ENCODE assay signal across 18 cellular contexts in the genomic region with DNA sequence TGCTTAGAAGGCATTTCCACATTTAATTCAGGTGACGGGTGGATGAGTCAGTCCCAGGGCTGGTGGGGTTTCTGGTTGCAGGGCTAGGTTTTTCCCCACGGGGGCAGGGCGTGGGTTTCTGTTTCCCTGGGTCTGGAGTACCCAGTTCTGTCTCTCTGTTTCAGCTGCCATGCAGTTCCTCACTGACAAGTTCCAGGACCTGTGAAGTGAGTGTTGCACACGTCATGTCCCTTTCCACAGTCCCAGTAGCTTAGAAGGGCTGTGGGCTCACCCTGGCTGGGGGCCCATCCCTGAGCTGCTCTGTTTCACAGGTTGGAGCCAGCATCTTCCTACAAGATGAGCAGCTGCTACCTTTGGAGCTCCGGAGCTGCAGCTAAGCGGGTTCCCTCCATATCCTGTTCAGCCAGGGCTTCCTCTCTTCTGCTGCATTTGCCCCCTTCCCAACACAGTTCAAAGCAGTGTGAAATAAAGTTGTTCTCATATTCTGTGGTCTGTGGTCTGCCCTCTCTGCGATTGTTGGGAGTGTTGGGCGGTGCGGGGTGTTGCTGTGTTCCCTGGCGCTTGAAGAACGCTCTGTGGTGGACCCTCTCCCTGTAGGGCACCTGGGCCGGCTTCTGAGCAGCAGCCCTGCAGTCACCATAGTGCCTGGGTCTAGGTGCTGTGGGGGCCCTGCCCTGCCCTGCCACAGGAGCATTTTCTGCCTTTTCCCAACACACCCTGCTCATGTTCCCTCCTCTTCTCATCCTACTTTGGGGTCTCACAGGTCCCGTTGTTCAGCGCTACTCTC. TPM values are rescaled to one million over a fixed set of nuclear protein-coding genes. Genes with fewer than 3 reads are reported as not detected.
A peak's percentile ranks its signal among the peaks of the same experiment; 100 is the strongest.
DNase-seq lines count a peak whose midpoint lies in the region; ATAC-seq and TF ChIP-seq lines count a peak whose summit lies in the region.
"Had no signal": no experiment of that assay in that cellular context is flagged by ENCODE, and none has a peak within 500 bp of the region (broad histone marks: within the 10 kb centered on the region; RNA-seq: fewer than 3 reads in every experiment).

No MANE protein-coding gene starts in this region.

- H3K27ac ChIP-seq in spleen (no peak overlapping the region), testis (no peak overlapping the region)
- H3K27ac ChIP-seq: cardiac muscle cell, parathyroid adenoma, SJCRH30 had no signal

- peak; percentile 94 for ATAC-seq in activated T-helper 17 cell treated with anti-CD3 and anti-CD28 coated beads, Interleukin-2, amount 50 U/mL, for 72 hours (replicated peaks)
- no peak for ATAC-seq in GM21447 (IDR thresholded peaks at IDR 0.05; ENCODE audit: unreplicated experiment)

- H3K4me3 ChIP-seq in spleen (no peak overlapping the region), testis (no peak overlapping the region)
- H3K4me3 ChIP-seq: cardiac muscle cell, SJCRH30 had no signal

- TF ChIP-seq POLR2A in spleen (IDR thresholded peaks at IDR 0.05) (no peak), testis (IDR thresholded peaks at IDR 0.05) (no peak)

- peaks cover 14% of the 10 kb centered on the region for H3K4me1 Mint-ChIP-seq in activated T-helper 17 cell treated with anti-CD3 and anti-CD28 coated beads, Interleukin-2, amount 50 U/mL, for 72 hours

- 31 to 60% (median 32%) methylated on average over 5 to 14 of the region's 14 CpGs for WGBS in spleen, 5 donors
- WGBS in testis, 2 donors = 80 to 96% methylated on average over 5 to 11 of the region's 14 CpGs

- H3K4me1 ChIP-seq in spleen (no peaks in the 10 kb centered on the region), testis (no peaks in the 10 kb centered on the region)
- H3K4me1 ChIP-seq: parathyroid adenoma, SJCRH30 had no signal

- TF ChIP-seq CTCF in spleen (IDR thresholded peaks at IDR 0.05 in 8 of 11, conservative IDR thresholded peaks at IDR 0.05 in 3 of 11) (no peak), testis (IDR thresholded peaks at IDR 0.05) (no peak)

- H3K27ac Mint-ChIP-seq in activated T-helper 17 cell treated with anti-CD3 and anti-CD28 coated beads, Interleukin-2, amount 50 U/mL, for 72 hours = peak overlapping the region; percentile 58

- H3K4me3 Mint-ChIP-seq in activated T-helper 17 cell treated with anti-CD3 and anti-CD28 coated beads, Interleukin-2, amount 50 U/mL, for 72 hours = peak overlapping the region; percentile 45

- H3K36me3 Mint-ChIP-seq in activated T-helper 17 cell treated with anti-CD3 and anti-CD28 coated beads, Interleukin-2, amount 50 U/mL, for 72 hours (ENCODE audit: low read depth) = no peaks in the 10 kb centered on the region

- intact Hi-C loops in spleen (cut with DNase I; ENCODE audit: low total_unique reads) (no loop called here), testis (cut with DNase I; ENCODE audit: low total_unique reads) (no loop called here)

- H3K9me3 ChIP-seq in spleen (no peaks in the 10 kb centered on the region), testis (no peaks in the 10 kb centered on the region)
- H3K9me3 ChIP-seq: SJCRH30 had no signal

- H3K27me3 Mint-ChIP-seq in activated T-helper 17 cell treated with anti-CD3 and anti-CD28 coated beads, Interleukin-2, amount 50 U/mL, for 72 hours = no peaks in the 10 kb centered on the region

- H3K36me3 ChIP-seq in spleen = no peaks in the 10 kb centered on the region
- no peaks in the 10 kb centered on the region for H3K36me3 ChIP-seq in testis (ENCODE audit: low read depth, missing control alignments)
- H3K36me3 ChIP-seq: cardiac muscle cell, SJCRH30 had no signal

- H3K27me3 ChIP-seq in spleen (replicated peaks in 1 of 7) (peaks cover 0 to 5% (median 0%) of the 10 kb centered on the region in 7 donors), testis (no peaks in the 10 kb centered on the region)
- H3K27me3 ChIP-seq: cardiac muscle cell, SJCRH30 had no signal

- DNase-seq in activated effector memory CD4-positive, alpha-beta T cell treated with anti-CD3 and anti-CD28 coated beads, Interleukin-2, amount 50 U/mL, for 16 hours = peak; percentile 84
- DNase-seq in activated effector memory CD4-positive, alpha-beta T cell treated with Interleukin-2 at 50 U/mL for 16 hours = no peak
- DNase-seq in spleen (peak; percentile 51), testis (no peak), HuH-7.5 (ENCODE audit: low spot score) (no peak)
- DNase-seq in stimulated activated naive CD4-positive, alpha-beta T cell treated with Interleukin-2 at 50 U/mL for 16 hours (lab: John Stamatoyannopoulos, UW) = peak; percentile 66
- DNase-seq: DMS53, hippocampal formation, NCI-H1436 treated with DMSO at 0.1 percent for 48 hours, NCI-H526 treated with DMSO at 0.1 percent for 48 hours, SJCRH30 had no signal

- no peaks in the 10 kb centered on the region for H3K9me3 Mint-ChIP-seq in activated T-helper 17 cell treated with anti-CD3 and anti-CD28 coated beads, Interleukin-2, amount 50 U/mL, for 72 hours

RNA-seq across cellular contexts. Expression of gene CXorf49, which starts 46.8 kb away (rescaled TPM):
- not detected for total RNA-seq in activated T-helper 17 cell treated with anti-CD3 and anti-CD28 coated beads, Interleukin-2, amount 50 U/mL, for 72 hours
- total RNA-seq in spleen = not detected
- not detected for polyA plus RNA-seq in spleen
- 10 to 100 TPM in 1 of 2 donors, 1 to 10 TPM in 1; 6.9 to 19.1 TPM for total RNA-seq in testis
- 6.0 TPM for polyA plus RNA-seq in testis (ENCODE audit: insufficient read depth, low read depth, low replicate concordance)
- total RNA-seq: cardiac muscle cell, endothelial cell of umbilical vein, lung microvascular endothelial cell, SJCRH30, urinary bladder had no signal
- polyA plus RNA-seq: cardiac muscle cell, endothelial cell of umbilical vein, urinary bladder had no signal

RNA-seq across cellular contexts. Expression of gene CXCR3, which starts 52.9 kb away (rescaled TPM):
- total RNA-seq in activated T-helper 17 cell treated with anti-CD3 and anti-CD28 coated beads, Interleukin-2, amount 50 U/mL, for 72 hours = 1 to 10 TPM; 4.5 to 9.9 TPM
- total RNA-seq in spleen (1 to 10 TPM; 5.6 to 9.4 (median 8.5) TPM), testis (under 1 TPM; 0.24 to 0.43 TPM)
- polyA plus RNA-seq in spleen (10 to 100 TPM in 1 of 3 donors, 1 to 10 TPM in 2; 4.4 to 13.9 (median 6.4) TPM), testis (ENCODE audit: insufficient read depth, low read depth, low replicate concordance) (1.3 TPM)
- total RNA-seq: cardiac muscle cell, endothelial cell of umbilical vein, lung microvascular endothelial cell, SJCRH30, urinary bladder had no signal
- polyA plus RNA-seq: cardiac muscle cell, endothelial cell of umbilical vein had no signal

Comparison
In these comparisons a context has a peak if more than half of its experiments do, and no peak if none do; other contexts are left out.
1. DNase-seq: peak in activated effector memory CD4-positive, alpha-beta T cell treated with anti-CD3 and anti-CD28 coated beads, Interleukin-2, amount 50 U/mL, for 16 hours (single experiment), spleen (single experiment) and stimulated activated naive CD4-positive, alpha-beta T cell treated with Interleukin-2 at 50 U/mL for 16 hours (single experiment); none in activated effector memory CD4-positive, alpha-beta T cell treated with Interleukin-2 at 50 U/mL for 16 hours (single experiment), testis (single experiment) and HuH-7.5 (single experiment).
2. RNA of gene CXorf49, which starts 46.8 kb away (total RNA-seq): 6.9 to 19.1 TPM in testis; not detected in activated T-helper 17 cell treated with anti-CD3 and anti-CD28 coated beads, Interleukin-2, amount 50 U/mL, for 72 hours and not detected in spleen; every median in the first group is over 4 times any median in the second.